25 cellular contexts compared by ENCODE assay signal in the genomic region with DNA sequence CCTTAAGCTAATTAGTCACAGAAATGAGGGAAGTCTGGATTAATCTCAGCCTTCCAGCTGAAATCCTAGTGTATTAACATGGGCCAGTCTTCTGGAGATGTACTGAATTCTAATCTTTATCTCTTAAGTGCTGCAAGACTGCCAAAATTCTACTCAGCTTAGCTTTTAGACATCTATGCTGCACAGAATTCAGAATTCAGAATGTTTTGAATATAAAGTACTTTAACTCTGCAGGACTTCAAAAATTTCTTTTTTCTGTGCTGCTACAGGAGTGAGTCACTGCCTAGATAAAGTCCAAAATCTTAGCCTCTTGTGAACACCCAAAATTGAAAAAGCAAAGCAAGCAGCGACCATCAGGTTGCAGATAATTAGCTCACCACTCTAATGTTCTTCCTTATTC.
"Had no signal": no experiment of that assay in that cellular context is flagged by ENCODE, and none has a peak within 500 bp of the region (broad histone marks: within the 10 kb centered on the region; RNA-seq: fewer than 3 reads in every experiment).

No MANE protein-coding gene starts in this region.

- H3K79me2 ChIP-seq: hepatocyte had no signal

- H3K27me3 ChIP-seq: esophagus squamous epithelium, foreskin keratinocyte, hepatocyte, left lung, ovary, spleen, testis, uterus had no signal

- H3K4me1 ChIP-seq: esophagus squamous epithelium, foreskin keratinocyte, left lung, prostate gland, spleen, testis, uterus had no signal

- DNase-seq: activated CD4-positive, alpha-beta T cell treated with anti-CD3 and anti-CD28 coated beads for 1 hour; activated CD4-positive, alpha-beta T cell treated with anti-CD3 and anti-CD28 coated beads, Interleukin-2, amount 50 U/mL, for 1 hour; activated CD8-positive, alpha-beta T cell treated with anti-CD3 and anti-CD28 coated beads, Interleukin-2, amount 10 ng/mL, durations not matched to agents 7 days and 5 days; activated gamma-delta T cell; activated naive CD4-positive, alpha-beta T cell treated with anti-CD3 and anti-CD28 coated beads, Interleukin-2, amount 50 U/mL, for 16 hours; activated naive CD8-positive, alpha-beta T cell treated with anti-CD3 and anti-CD28 coated beads, Interleukin-2, amount 50 U/mL, for 24 hours; anterior cingulate cortex; cerebellar nuclear complex; cortex of kidney; endodermal cell; esophagus squamous epithelium; foreskin keratinocyte; kidney glomerular epithelial cell; left lung; natural killer cell; ovary; spleen; stimulated activated CD4-positive, alpha-beta T cell treated with anti-CD3 and anti-CD28 coated beads, Interleukin-4, amount 100 ng/mL, for 1 hour; stimulated activated naive CD4-positive, alpha-beta T cell; T-helper 9 cell; testis; trophoblast cell; uterus had no signal

- H3K9me3 ChIP-seq: ovary, prostate gland, testis, uterus had no signal

- H3K4me2 ChIP-seq: hepatocyte had no signal

- H3K36me3 ChIP-seq: esophagus squamous epithelium, left lung, ovary, prostate gland, spleen, uterus had no signal

- H3K4me3 ChIP-seq: esophagus squamous epithelium, hepatocyte, left lung, ovary, prostate gland, spleen, testis, uterus had no signal

- H3K27ac ChIP-seq: esophagus squamous epithelium, foreskin keratinocyte, hepatocyte, left lung, ovary, prostate gland, spleen, testis, uterus had no signal

- H2AFZ ChIP-seq: hepatocyte had no signal
